8 cellular contexts compared by ENCODE assay signal in genomic region chr1:84573967-84574842, GRCh38. TPM values are rescaled to one million over a fixed set of nuclear protein-coding genes. Genes with fewer than 3 reads are reported as not detected.
A peak's percentile ranks its signal among the peaks of the same experiment; 100 is the strongest.
DNase-seq lines count a peak whose midpoint lies in the region; ATAC-seq, FAIRE-seq and TF ChIP-seq lines count a peak whose summit lies in the region.

Gene CTBS (minus strand): TSS chr1:84574440. CDS start chr1:84574415, 25 bp downstream.

- no peaks in the 10 kb centered on the region for H3K27me3 ChIP-seq in SU-DHL-6 (ENCODE audit: low read length)
- H3K27me3 ChIP-seq in pancreas: no peaks in the 10 kb centered on the region
- H3K27me3 ChIP-seq in tibial artery: no peaks in the 10 kb centered on the region

- no peaks in the 10 kb centered on the region for H3K9me3 Mint-ChIP-seq in activated naive CD8-positive, alpha-beta T cell treated with anti-CD3 and anti-CD28 coated beads, Interleukin-2, amount 50 U/mL, for 24 hours

- TF ChIP-seq CTCF in GM12864 (IDR thresholded peaks at IDR 0.05; ENCODE audit: low read depth, low read length, missing control alignments) (no peak), SU-DHL-6 (IDR thresholded peaks at IDR 0.05; ENCODE audit: insufficient read depth, low read length, poor library complexity, severe bottlenecking) (no peak), pancreas (IDR thresholded peaks at IDR 0.05) (no peak), tibial artery (IDR thresholded peaks at IDR 0.05) (no peak)

- H2AFZ ChIP-seq in SU-DHL-6 (ENCODE audit: low read depth, low read length, severe bottlenecking): peak within 1 kb of the TSS; percentile 97

- H3K4me3 ChIP-seq in GM12864 (ENCODE audit: low read depth, low read length): peak within 1 kb of the TSS; percentile 79
- H3K4me3 ChIP-seq in SU-DHL-6 (ENCODE audit: insufficient read depth, low read length, poor library complexity, severe bottlenecking): peak within 1 kb of the TSS; percentile 91
- peak within 1 kb of the TSS; percentile 58 to 86 (median 72) for H3K4me3 ChIP-seq in pancreas
- H3K4me3 ChIP-seq in tibial artery: peak within 1 kb of the TSS; percentile 74 to 77

- H3K4me3 Mint-ChIP-seq in activated naive CD8-positive, alpha-beta T cell treated with anti-CD3 and anti-CD28 coated beads, Interleukin-2, amount 50 U/mL, for 24 hours: peak within 1 kb of the TSS; percentile 92

- DNase-seq in GM12864 (ENCODE audit: low read depth) (peak; percentile 68), NCI-H1092 treated with DMSO at 0.1 percent for 48 hours (lab: John Stamatoyannopoulos, UW) (peak; percentile 74), Right ventricle myocardium superior (peak; percentile 93), pancreas (peak; percentile 86 to 96 (median 92)), tibial artery (peak; percentile 81 to 93)
- peak; percentile 88 for DNase-seq in activated naive CD8-positive, alpha-beta T cell treated with anti-CD3 and anti-CD28 coated beads, Interleukin-2, amount 50 U/mL, for 24 hours

- H3K27me3 Mint-ChIP-seq in activated naive CD8-positive, alpha-beta T cell treated with anti-CD3 and anti-CD28 coated beads, Interleukin-2, amount 50 U/mL, for 24 hours: no peaks in the 10 kb centered on the region

- H3K36me3 Mint-ChIP-seq in activated naive CD8-positive, alpha-beta T cell treated with anti-CD3 and anti-CD28 coated beads, Interleukin-2, amount 50 U/mL, for 24 hours (ENCODE audit: low read depth): peaks cover 21% of the 10 kb centered on the region

- H3K27ac ChIP-seq in SU-DHL-6 (ENCODE audit: low read depth, low read length) (peak within 1 kb of the TSS; percentile 82), pancreas (peak within 1 kb of the TSS; percentile 93 to 100 (median 98)), tibial artery (peak within 1 kb of the TSS; percentile 98 to 99)

- peak; percentile 83 for ATAC-seq in HG02623 (IDR thresholded peaks at IDR 0.05; ENCODE audit: unreplicated experiment)
- ATAC-seq in activated naive CD8-positive, alpha-beta T cell treated with anti-CD3 and anti-CD28 coated beads, Interleukin-2, amount 50 U/mL, for 24 hours: peak; percentile 84
- ATAC-seq in Right ventricle myocardium superior (ENCODE audit: poor library complexity): peak; percentile 99
- ATAC-seq in pancreas: peak; percentile 95 to 97 (median 96)

- H3K36me3 ChIP-seq in SU-DHL-6 (ENCODE audit: low read length) (no peaks in the 10 kb centered on the region), pancreas (peaks cover 0 to 5% (median 0%) of the 10 kb centered on the region in 3 donors), tibial artery (peaks cover 0 to 5% (median 4%) of the 10 kb centered on the region in 3 donors)

- FAIRE-seq in pancreas (lab: Jason Lieb, UNC): no peak

- H3K79me2 ChIP-seq in SU-DHL-6 (ENCODE audit: insufficient read depth, low read length): no peaks in the 10 kb centered on the region

- WGBS in pancreas, 2 donors: 1% methylated on average over 44 to 67 of the region's 67 CpGs

- intact Hi-C loops in Right ventricle myocardium superior (cut with DNase I) (loop anchor here (5.0 kb wide), 1 partner anchor 67 kb away; the partner anchor contains the start of genes GNG5 and SPATA1), pancreas (cut with DNase I) (no loop called here), tibial artery (cut with DNase I; ENCODE audit: low total_unique reads) (loop anchor here (5.0 kb wide), 2 partner anchors 67 to 118 kb away; partner anchors contain the start of genes GNG5, SPATA1 and SSX2IP)

- 0 out of 2 replicates have a peak, but pooled peaks cover 5% of the 10 kb centered on the region for H3F3A ChIP-seq in SU-DHL-6 (ENCODE audit: insufficient read depth)

- H3K9me3 ChIP-seq in SU-DHL-6 (ENCODE audit: insufficient read depth, low read length): no peaks in the 10 kb centered on the region
- no peaks in the 10 kb centered on the region for H3K9me3 ChIP-seq in pancreas
- no peaks in the 10 kb centered on the region for H3K9me3 ChIP-seq in tibial artery

- H4K20me1 ChIP-seq in SU-DHL-6 (ENCODE audit: low read depth, low read length): no peaks in the 10 kb centered on the region

- peak within 1 kb of the TSS; percentile 93 for H3K9ac ChIP-seq in SU-DHL-6 (ENCODE audit: low read length)

- H3K4me2 ChIP-seq in SU-DHL-6 (ENCODE audit: low read depth, low read length, poor library complexity, severe bottlenecking): peak within 1 kb of the TSS; percentile 86

- no peaks in the 10 kb centered on the region for H3K9me2 ChIP-seq in SU-DHL-6 (replicated peaks; ENCODE audit: insufficient read depth, low read length)

- peak within 1 kb of the TSS; percentile 96 for H3K27ac Mint-ChIP-seq in activated naive CD8-positive, alpha-beta T cell treated with anti-CD3 and anti-CD28 coated beads, Interleukin-2, amount 50 U/mL, for 24 hours

- H3K4me1 ChIP-seq in pancreas (peaks cover 0 to 12% (median 8%) of the 10 kb centered on the region in 3 donors), tibial artery (peaks cover 0 to 29% (median 9%) of the 10 kb centered on the region in 4 donors)

- peaks cover 46% of the 10 kb centered on the region for H3K4me1 Mint-ChIP-seq in activated naive CD8-positive, alpha-beta T cell treated with anti-CD3 and anti-CD28 coated beads, Interleukin-2, amount 50 U/mL, for 24 hours

RNA-seq across cellular contexts. Expression of gene CTBS, which starts in this region (rescaled TPM):
- total RNA-seq in Right ventricle myocardium superior (5.0 TPM), pancreas (10 to 100 TPM in 5 of 6 donors, 1 to 10 TPM in 1; 8.0 to 15.1 (median 12.8) TPM)
- 10 to 100 TPM in 1 of 2 donors, 1 to 10 TPM in 1; 3.9 to 14.6 TPM for polyA plus RNA-seq in pancreas

Comparison
In these comparisons a context has a peak if more than half of its experiments do, and no peak if none do; other contexts are left out.
1. Peak in every context shown above with its lines: DNase-seq, ATAC-seq, H3K4me3 ChIP-seq and H3K27ac ChIP-seq.
2. intact Hi-C loops: an anchor here in Right ventricle myocardium superior (5.0 kb wide) and tibial artery (5.0 kb wide); none called in pancreas.